8 cellular contexts compared by ENCODE assay signal in genomic region chr16:58684354-58685083, GRCh38. TPM values are rescaled to one million over a fixed set of nuclear protein-coding genes. Genes with fewer than 3 reads are reported as not detected.
DNase-seq lines count a peak whose midpoint lies in the region; ATAC-seq and TF ChIP-seq lines count a peak whose summit lies in the region.

TSS of gene SLC38A7 (minus strand) at chr16:58684770. CDS start at chr16:58680126, 4,644 bp downstream.

- H3K27ac ChIP-seq in esophagus squamous epithelium: peak within 1 kb of the TSS; percentile 76 to 84 (median 80)

- peaks cover 0 to 15% (median 0%) of the 10 kb centered on the region in 3 donors for H3K36me3 ChIP-seq in esophagus squamous epithelium

- H3K4me1 ChIP-seq in esophagus squamous epithelium: peaks cover 10 to 22% (median 13%) of the 10 kb centered on the region in 3 donors

- peak; percentile 57 for DNase-seq in Caki2 (ENCODE audit: low read depth)
- DNase-seq in HS-27A (ENCODE audit: low read depth): peak; percentile 60
- peak; percentile 82 to 83 for DNase-seq in activated T-cell treated with anti-CD3 and anti-CD28 coated beads, Interleukin-2, amount 50 U/mL, for 48 hours
- DNase-seq in esophagus squamous epithelium (lab: John Stamatoyannopoulos, UW): peak; percentile 13
- peak; percentile 87 for DNase-seq in myocyte (ENCODE audit: low read depth)
- DNase-seq in stimulated activated CD8-positive, alpha-beta memory T cell treated with anti-CD3 and anti-CD28 coated beads, Interleukin-7, amount 100 ng/mL, for 4 hours (ENCODE audit: low read depth in 2 of 2): peak; percentile 41 to 62

- no peaks in the 10 kb centered on the region for H3K27me3 ChIP-seq in esophagus squamous epithelium

- intact Hi-C loops in esophagus squamous epithelium (cut with DNase I): loop anchor here (10.0 kb wide), 1 partner anchor 70 kb away; no protein-coding TSS in a partner anchor

- TF ChIP-seq CTCF in esophagus squamous epithelium (IDR thresholded peaks at IDR 0.05): no peak

- in situ Hi-C loops in Caki2 (cut with HindIII; ENCODE audit: low pct_unique_long_range_greater_than_20kb, low sequenced_read_pairs): no loop called here

- TF ChIP-seq POLR2A in esophagus squamous epithelium (IDR thresholded peaks at IDR 0.05): no peak

- ATAC-seq in GM19468 (IDR thresholded peaks at IDR 0.05; ENCODE audit: extremely low read depth, unreplicated experiment): peak; percentile 99

- no peaks in the 10 kb centered on the region for H3K9me3 ChIP-seq in esophagus squamous epithelium

- 19 to 22% methylated on average over 5 to 9 of the region's 41 CpGs for WGBS in esophagus squamous epithelium, 2 donors

- peak within 1 kb of the TSS; percentile 66 to 90 (median 83) for H3K4me3 ChIP-seq in esophagus squamous epithelium

TF ChIP-seq in PFSK-1, 5 proteins besides CTCF, POLR2A, EP300 and RAD21:
- TF ChIP-seq FOXP2 (optimal IDR thresholded peaks at IDR 0.05; ENCODE audit: borderline replicate concordance, extremely low read depth, extremely low read length, insufficient read depth): no peak
- peak; percentile 65 for TF ChIP-seq POLR2AphosphoS5 (IDR thresholded peaks at IDR 0.05; ENCODE audit: low read depth, low read length)
- peak; percentile 82; the same call in 1 of the 2 replicates for TF ChIP-seq TAF1 (IDR thresholded peaks at IDR 0.05; ENCODE audit: borderline replicate concordance, insufficient read depth, low read length)
- 0 out of 4 replicates have a peak, but pooled peaks of 1 of the 2 experiments have one; percentile 14 for TF ChIP-seq REST (IDR thresholded peaks at IDR 0.05; ENCODE audit: insufficient read depth in 1 of 2, low read depth in 2 of 2, low read length in 2 of 2)
- TF ChIP-seq SIN3A (IDR thresholded peaks at IDR 0.05; ENCODE audit: borderline replicate concordance, insufficient read depth, low read length): peak; percentile 96; the same call in 1 of the 2 replicates
TF ChIP-seq in PFSK-1: peak in this region for 4.

RNA-seq across cellular contexts. Expression of gene SLC38A7, which starts in this region (rescaled TPM):
- 7.7 and 24.3 TPM in 2 replicates for total RNA-seq in Caki2 (2014; rRNA removed; shearing (Covaris generic); ENCODE audit: low replicate concordance)
- polyA plus RNA-seq in PFSK-1 (2012; ENCODE audit: insufficient read length, low read depth): 19.5 TPM
- total RNA-seq in esophagus squamous epithelium (10 to 100 TPM in 3 of 4 donors, 1 to 10 TPM in 1; 9.1 to 15.6 (median 13.1) TPM), myocyte (19.5 and 20.3 TPM in 2 replicates)
- polyA plus RNA-seq in myocyte (2012): 31.0 TPM

Comparison
In these comparisons a context has a peak if more than half of its experiments do, and no peak if none do; other contexts are left out.
1. Peak in every context shown above with its lines: DNase-seq, ATAC-seq, H3K4me3 ChIP-seq and H3K27ac ChIP-seq.
2. DNase-seq: peak in every context shown above with its lines; median percentile 87 in myocyte; 82 in activated T-cell treated with anti-CD3 and anti-CD28 coated beads, Interleukin-2, amount 50 U/mL, for 48 hours; 60 in HS-27A; 57 in Caki2; 52 in stimulated activated CD8-positive, alpha-beta memory T cell treated with anti-CD3 and anti-CD28 coated beads, Interleukin-7, amount 100 ng/mL, for 4 hours; 13 in esophagus squamous epithelium.